8 cellular contexts compared by ENCODE assay signal in the genomic region with DNA sequence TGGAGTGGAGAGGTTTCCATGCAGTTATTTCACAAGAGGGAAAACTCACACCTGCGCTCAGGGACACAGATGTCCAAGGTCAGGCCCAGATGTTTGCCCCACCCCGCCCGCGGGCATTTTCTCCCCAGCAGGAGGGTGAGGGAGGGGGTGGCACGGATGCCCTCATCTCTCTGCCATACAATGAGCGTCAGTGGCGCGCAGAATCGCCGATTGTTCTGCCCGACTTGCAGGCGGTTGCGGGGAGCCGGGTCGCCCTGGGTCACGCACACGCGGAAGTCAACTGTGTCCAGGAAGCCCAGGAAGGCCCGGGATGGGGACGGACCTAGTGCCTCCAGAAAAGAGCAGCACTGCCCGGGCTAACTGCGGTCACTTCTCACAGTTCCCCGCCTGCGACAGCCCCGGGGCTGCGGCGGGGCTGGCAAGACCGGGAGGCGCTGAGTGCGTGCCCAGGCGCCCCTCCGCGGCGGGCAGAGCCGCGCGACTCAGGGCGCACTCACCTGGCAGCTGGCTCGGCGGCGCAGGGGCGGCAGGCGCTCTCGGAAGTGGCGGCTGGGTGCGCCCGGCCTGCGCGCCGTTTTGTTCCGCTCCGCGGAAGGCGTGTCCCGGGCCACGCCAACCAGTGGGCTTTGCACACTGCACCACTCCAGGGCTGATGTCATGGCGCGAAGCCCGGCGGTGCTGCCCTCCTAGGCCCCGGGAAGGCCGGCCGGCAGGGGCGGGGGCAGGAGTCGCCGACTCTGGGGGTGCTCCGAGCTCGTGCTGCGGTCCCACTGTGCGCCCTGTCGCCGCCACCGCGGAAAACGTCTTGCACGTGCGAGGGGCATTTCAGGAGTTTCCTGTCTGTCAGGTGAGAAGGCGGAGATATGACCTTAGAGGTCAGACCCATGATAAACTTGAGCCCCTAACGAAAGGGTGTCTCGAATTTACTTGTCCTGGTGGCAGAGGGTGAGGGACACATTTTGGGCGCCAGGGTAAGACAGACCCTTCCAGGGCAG. TPM values are rescaled to one million over a fixed set of nuclear protein-coding genes. Genes with fewer than 3 reads are reported as not detected.
DNase-seq lines count a peak whose midpoint lies in the region; ATAC-seq and TF ChIP-seq lines count a peak whose summit lies in the region.

Gene CSRP1 (minus strand): TSS at position 551 of the 995 bp plus-strand sequence. CDS start 10,820 bp downstream, outside the sequence.

- TF ChIP-seq POLR2A in Peyer's patch (IDR thresholded peaks at IDR 0.05), result peak; percentile 88 to 94

- H3K4me1 Mint-ChIP-seq in activated T-helper 1 cell treated with anti-CD3 and anti-CD28 coated beads, Interleukin-12 subunit alpha, Interleukin-12 subunit beta, Interleukin-2, Interleukin-4 antibody, amounts not matched to agents 30 ng/mL and 10 ng/mL and 1 ng/mL, durations not matched to agents 14 hours and 24 hours and 36 hours (ENCODE audit: low read depth), result peaks cover 53% of the 10 kb centered on the region
- peaks cover 49% of the 10 kb centered on the region for H3K4me1 Mint-ChIP-seq in nephron progenitor cell
- peaks cover 40% of the 10 kb centered on the region for H3K4me1 Mint-ChIP-seq in stimulated activated naive CD8-positive, alpha-beta T cell treated with anti-CD3 and anti-CD28 coated beads, Interleukin-15, amount 100 ng/mL, for 72 hours

- H3K9me3 ChIP-seq in HUES6 (ENCODE audit: control insufficient read depth, insufficient read depth, low read depth, low read length) (no peaks in the 10 kb centered on the region), Peyer's patch (no peaks in the 10 kb centered on the region)

- H3K36me3 ChIP-seq in HUES6 (ENCODE audit: control insufficient read depth, insufficient read depth, low read length), result no peaks in the 10 kb centered on the region
- H3K36me3 ChIP-seq in Peyer's patch, result no peaks in the 10 kb centered on the region

- peaks cover 3% of the 10 kb centered on the region for H3K36me3 Mint-ChIP-seq in activated T-helper 1 cell treated with anti-CD3 and anti-CD28 coated beads, Interleukin-12 subunit alpha, Interleukin-12 subunit beta, Interleukin-2, Interleukin-4 antibody, amounts not matched to agents 30 ng/mL and 10 ng/mL and 1 ng/mL, durations not matched to agents 14 hours and 24 hours and 36 hours (ENCODE audit: low read depth)
- no peaks in the 10 kb centered on the region for H3K36me3 Mint-ChIP-seq in nephron progenitor cell (ENCODE audit: low read depth)

- H3K4me3 Mint-ChIP-seq in activated T-helper 1 cell treated with anti-CD3 and anti-CD28 coated beads, Interleukin-12 subunit alpha, Interleukin-12 subunit beta, Interleukin-2, Interleukin-4 antibody, amounts not matched to agents 30 ng/mL and 10 ng/mL and 1 ng/mL, durations not matched to agents 14 hours and 24 hours and 36 hours, result peak within 1 kb of the TSS; percentile 93
- H3K4me3 Mint-ChIP-seq in nephron progenitor cell, result peak within 1 kb of the TSS; percentile 32
- H3K4me3 Mint-ChIP-seq in stimulated activated naive CD8-positive, alpha-beta T cell treated with anti-CD3 and anti-CD28 coated beads, Interleukin-15, amount 100 ng/mL, for 72 hours, result peak within 1 kb of the TSS; percentile 87 to 92

- peak; percentile 75 for DNase-seq in COR-L47 (lab: John Stamatoyannopoulos, UW)
- peak; percentile 65 to 94 (median 91) for DNase-seq in Peyer's patch
- DNase-seq in activated T-helper 1 cell treated with anti-CD3 and anti-CD28 coated beads, Interleukin-12 subunit alpha, Interleukin-12 subunit beta, Interleukin-2, Interleukin-4 antibody, amounts not matched to agents 30 ng/mL and 10 ng/mL and 1 ng/mL, durations not matched to agents 14 hours and 24 hours and 36 hours (ENCODE audit: low spot score), result peak; percentile 78
- peak; percentile 90 for DNase-seq in fibroblast of pulmonary artery (ENCODE audit: low read depth)
- DNase-seq in nephron progenitor cell, result no peak
- DNase-seq in stimulated activated naive CD8-positive, alpha-beta T cell treated with anti-CD3 and anti-CD28 coated beads, Interleukin-15, amount 100 ng/mL, for 72 hours, result peak; percentile 81 to 82

- intact Hi-C loops in activated T-helper 1 cell treated with anti-CD3 and anti-CD28 coated beads, Interleukin-12 subunit alpha, Interleukin-12 subunit beta, Interleukin-2, Interleukin-4 antibody, amounts not matched to agents 30 ng/mL and 10 ng/mL and 1 ng/mL, durations not matched to agents 14 hours and 24 hours and 36 hours (cut with micrococcal nuclease), result loop anchor here (1.0 kb wide), 3 partner anchors 25 to 59 kb away; partner anchors contain the start of gene PHLDA3

- H3K27ac ChIP-seq in HUES6 (ENCODE audit: low read depth, low read length), result no peak within 1 kb of the TSS
- H3K27ac ChIP-seq in Peyer's patch, result peak within 1 kb of the TSS; percentile 83 to 96 (median 92)

- ATAC-seq in GM21367 (IDR thresholded peaks at IDR 0.05; ENCODE audit: unreplicated experiment), result peak; percentile 83
- ATAC-seq in stimulated activated naive CD8-positive, alpha-beta T cell treated with anti-CD3 and anti-CD28 coated beads, Interleukin-15, amount 100 ng/mL, for 72 hours, result peak; percentile 97

- no peaks in the 10 kb centered on the region for H3K27me3 Mint-ChIP-seq in activated T-helper 1 cell treated with anti-CD3 and anti-CD28 coated beads, Interleukin-12 subunit alpha, Interleukin-12 subunit beta, Interleukin-2, Interleukin-4 antibody, amounts not matched to agents 30 ng/mL and 10 ng/mL and 1 ng/mL, durations not matched to agents 14 hours and 24 hours and 36 hours (ENCODE audit: insufficient read depth)
- H3K27me3 Mint-ChIP-seq in nephron progenitor cell (ENCODE audit: low read depth, poor library complexity), result peaks cover 18% of the 10 kb centered on the region
- no peaks in the 10 kb centered on the region for H3K27me3 Mint-ChIP-seq in stimulated activated naive CD8-positive, alpha-beta T cell treated with anti-CD3 and anti-CD28 coated beads, Interleukin-15, amount 100 ng/mL, for 72 hours

- peak within 1 kb of the TSS; percentile 78 for H3K9ac ChIP-seq in HUES6 (ENCODE audit: low read length)

- peak within 1 kb of the TSS; percentile 60 for H3K4me3 ChIP-seq in HUES6 (ENCODE audit: low read depth, low read length)
- H3K4me3 ChIP-seq in Peyer's patch, result peak within 1 kb of the TSS; percentile 64 to 90 (median 83)
- peak within 1 kb of the TSS; percentile 85 for H3K4me3 ChIP-seq in fibroblast of pulmonary artery (replicated peaks; ENCODE audit: low read depth, low read length)

- H3K4me1 ChIP-seq in HUES6 (ENCODE audit: control insufficient read depth, insufficient read depth, low read length), result peaks cover 51% of the 10 kb centered on the region
- H3K4me1 ChIP-seq in Peyer's patch, result peaks cover 3 to 49% (median 7%) of the 10 kb centered on the region in 4 donors

- H3K27ac Mint-ChIP-seq in activated T-helper 1 cell treated with anti-CD3 and anti-CD28 coated beads, Interleukin-12 subunit alpha, Interleukin-12 subunit beta, Interleukin-2, Interleukin-4 antibody, amounts not matched to agents 30 ng/mL and 10 ng/mL and 1 ng/mL, durations not matched to agents 14 hours and 24 hours and 36 hours, result peak within 1 kb of the TSS; percentile 89
- peak within 1 kb of the TSS; percentile 95 for H3K27ac Mint-ChIP-seq in nephron progenitor cell
- peak within 1 kb of the TSS; percentile 95 to 96 for H3K27ac Mint-ChIP-seq in stimulated activated naive CD8-positive, alpha-beta T cell treated with anti-CD3 and anti-CD28 coated beads, Interleukin-15, amount 100 ng/mL, for 72 hours

- TF ChIP-seq CTCF in Peyer's patch (IDR thresholded peaks at IDR 0.05), result peak in 3 of 6 experiments; percentile 7 to 30 (median 18)
- no peak for TF ChIP-seq CTCF in fibroblast of pulmonary artery (IDR thresholded peaks at IDR 0.05; ENCODE audit: low read length, missing control alignments)
- TF ChIP-seq CTCF in nephron progenitor cell (IDR thresholded peaks at IDR 0.05), result no peak

- H3K27me3 ChIP-seq in HUES6 (ENCODE audit: control insufficient read depth, insufficient read depth, low read length), result peaks cover 19% of the 10 kb centered on the region
- no peaks in the 10 kb centered on the region for H3K27me3 ChIP-seq in Peyer's patch

- no peaks in the 10 kb centered on the region for H3K9me3 Mint-ChIP-seq in activated T-helper 1 cell treated with anti-CD3 and anti-CD28 coated beads, Interleukin-12 subunit alpha, Interleukin-12 subunit beta, Interleukin-2, Interleukin-4 antibody, amounts not matched to agents 30 ng/mL and 10 ng/mL and 1 ng/mL, durations not matched to agents 14 hours and 24 hours and 36 hours
- no peaks in the 10 kb centered on the region for H3K9me3 Mint-ChIP-seq in nephron progenitor cell
- H3K9me3 Mint-ChIP-seq in stimulated activated naive CD8-positive, alpha-beta T cell treated with anti-CD3 and anti-CD28 coated beads, Interleukin-15, amount 100 ng/mL, for 72 hours, result no peaks in the 10 kb centered on the region

RNA-seq across cellular contexts. Expression of gene CSRP1, which starts in this region (rescaled TPM):
- 100 to 1,000 TPM; 139 to 306 (median 160) TPM for total RNA-seq in Peyer's patch
- total RNA-seq in activated T-helper 1 cell treated with anti-CD3 and anti-CD28 coated beads, Interleukin-12 subunit alpha, Interleukin-12 subunit beta, Interleukin-2, Interleukin-4 antibody, amounts not matched to agents 30 ng/mL and 10 ng/mL and 1 ng/mL, durations not matched to agents 14 hours and 24 hours and 36 hours, result 66.0 and 66.2 TPM in 2 replicates

Comparison
In these comparisons a context has a peak if more than half of its experiments do, and no peak if none do; other contexts are left out.
1. H3K4me3 Mint-ChIP-seq: peak in every context shown above with its lines; median percentile 93 in activated T-helper 1 cell treated with anti-CD3 and anti-CD28 coated beads, Interleukin-12 subunit alpha, Interleukin-12 subunit beta, Interleukin-2, Interleukin-4 antibody, amounts not matched to agents 30 ng/mL and 10 ng/mL and 1 ng/mL, durations not matched to agents 14 hours and 24 hours and 36 hours; 90 in stimulated activated naive CD8-positive, alpha-beta T cell treated with anti-CD3 and anti-CD28 coated beads, Interleukin-15, amount 100 ng/mL, for 72 hours; 32 in nephron progenitor cell.